ENCODE assay signal across 14 cellular contexts in genomic region chr2:1874950-1875349, GRCh38.
"Had no signal": no experiment of that assay in that cellular context is flagged by ENCODE, and none has a peak within 500 bp of the region (broad histone marks: within the 10 kb centered on the region; RNA-seq: fewer than 3 reads in every experiment).

No MANE protein-coding gene starts in this region.

- DNase-seq: KBM-7, MV-4-11, NCI-H1048, NCI-H1105, NCI-H1436 treated with DMSO at 0.1 percent for 48 hours, NCI-H1694, NCI-H187 treated with DMSO at 0.1 percent for 48 hours, NCI-H2029 treated with DMSO at 0.1 percent for 48 hours, NCI-H2227 treated with DMSO at 0.1 percent for 48 hours, NCI-H69, NCI-H774, RPMI8226, SK-N-SH, SW 1271 had no signal

- H3K9me2 ChIP-seq: SK-N-SH had no signal

- H3K9me3 ChIP-seq: SK-N-SH had no signal

- H3K4me2 ChIP-seq: SK-N-SH had no signal

- H3K9ac ChIP-seq: SK-N-SH had no signal
